In the genomic region with DNA sequence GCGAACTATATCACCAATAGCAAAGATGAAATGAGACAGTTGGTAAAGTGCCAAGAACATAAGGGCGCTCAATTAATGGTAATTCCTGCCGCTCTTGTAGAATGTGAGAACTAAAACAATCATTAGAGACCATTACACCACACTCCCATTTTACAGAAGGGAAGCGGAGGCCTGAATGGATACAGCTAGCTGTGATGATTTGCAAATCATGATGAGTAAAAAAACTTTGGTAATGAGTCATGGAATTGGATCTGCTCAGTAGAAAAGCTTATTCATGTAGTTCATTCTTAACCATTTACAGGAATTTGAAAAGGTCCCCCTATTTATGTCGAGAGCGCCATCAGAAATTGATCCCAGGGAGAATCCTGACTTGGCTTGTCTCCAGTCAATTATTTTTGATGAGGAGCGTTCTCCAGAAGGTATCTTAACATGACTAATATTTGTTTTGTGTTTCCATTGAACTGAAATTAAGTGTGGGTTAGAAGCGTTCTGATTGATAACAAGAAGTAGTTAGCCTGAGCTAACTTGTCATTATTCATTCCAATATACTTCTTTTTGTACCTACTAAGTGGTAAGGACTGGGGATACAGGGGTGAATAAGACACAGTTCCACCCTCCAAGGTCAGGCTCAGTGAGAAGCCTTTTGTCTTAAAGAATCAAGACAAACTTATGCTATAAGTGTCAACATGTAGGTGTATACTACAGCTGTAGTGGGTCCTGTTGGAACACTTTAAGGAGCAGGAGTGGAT, we compare ENCODE assay signal across 8 cellular contexts. TPM values are rescaled to one million over a fixed set of nuclear protein-coding genes. Genes with fewer than 3 reads are reported as not detected.
A peak's percentile ranks its signal among the peaks of the same experiment; 100 is the strongest.
DNase-seq lines count a peak whose midpoint lies in the region; ATAC-seq, FAIRE-seq and TF ChIP-seq lines count a peak whose summit lies in the region.

No MANE protein-coding gene starts in this region.

- H3K4me3 Mint-ChIP-seq in activated CD8-positive, alpha-beta T cell treated with anti-CD3 and anti-CD28 coated beads, Interleukin-2, amount 10 ng/mL, durations not matched to agents 7 days and 5 days: peak overlapping the region; percentile 88

- H3K9me2 ChIP-seq in hepatocyte (replicated peaks; ENCODE audit: insufficient read depth): no peaks in the 10 kb centered on the region

- no peaks in the 10 kb centered on the region for H3K4me1 ChIP-seq in hepatocyte (ENCODE audit: insufficient read depth)

- H3K4me1 Mint-ChIP-seq in activated CD8-positive, alpha-beta T cell treated with anti-CD3 and anti-CD28 coated beads, Interleukin-2, amount 10 ng/mL, durations not matched to agents 7 days and 5 days (ENCODE audit: low read depth): peaks cover 26% of the 10 kb centered on the region

- peak overlapping the region; percentile 99 for H2AFZ ChIP-seq in hepatocyte

- WGBS in hepatocyte (ENCODE audit: low lambda C conversion rate, missing lambda C conversion rate): 48% methylated on average over 8 of the region's 8 CpGs

- no peaks in the 10 kb centered on the region for H3K36me3 ChIP-seq in hepatocyte (replicated peaks; ENCODE audit: insufficient read depth, low read depth)

- H3K27ac ChIP-seq in hepatocyte: peak overlapping the region; percentile 68

- H3K27me3 ChIP-seq in hepatocyte: no peaks in the 10 kb centered on the region

- DNase-seq in ACHN (peak; percentile 54), H54 (ENCODE audit: insufficient read length, low spot score) (peak; percentile 24), hepatocyte (ENCODE audit: low spot score) (no peak), NCI-H1694 (lab: John Stamatoyannopoulos, UW) (no peak)
- DNase-seq in activated CD8-positive, alpha-beta T cell treated with anti-CD3 and anti-CD28 coated beads, Interleukin-2, amount 10 ng/mL, durations not matched to agents 7 days and 5 days: no peak
- DNase-seq in stimulated activated CD8-positive, alpha-beta memory T cell treated with anti-CD3 and anti-CD28 coated beads, Interleukin-4, amount 100 ng/mL, for 48 hours: peak; percentile 30
- no peak for DNase-seq in effector CD4-positive, alpha-beta T cell

- H3K4me3 ChIP-seq in hepatocyte: peak overlapping the region; percentile 88

- peak overlapping the region; percentile 74 for H3K27ac Mint-ChIP-seq in activated CD8-positive, alpha-beta T cell treated with anti-CD3 and anti-CD28 coated beads, Interleukin-2, amount 10 ng/mL, durations not matched to agents 7 days and 5 days

- peak overlapping the region; percentile 82 for H3K4me2 ChIP-seq in hepatocyte

- TF ChIP-seq CTCF in hepatocyte (IDR thresholded peaks at IDR 0.05; ENCODE audit: poor library complexity): no peak

- H3K9me3 Mint-ChIP-seq in activated CD8-positive, alpha-beta T cell treated with anti-CD3 and anti-CD28 coated beads, Interleukin-2, amount 10 ng/mL, durations not matched to agents 7 days and 5 days (ENCODE audit: insufficient read depth): no peaks in the 10 kb centered on the region

- H4K20me1 ChIP-seq in hepatocyte (ENCODE audit: insufficient read depth, poor library complexity, severe bottlenecking): no peaks in the 10 kb centered on the region

- H3K79me2 ChIP-seq in hepatocyte: peaks cover 17% of the 10 kb centered on the region

- POLR2A ChIA-PET in activated CD8-positive, alpha-beta T cell treated with anti-CD3 and anti-CD28 coated beads, Interleukin-2, amount 10 ng/mL, durations not matched to agents 7 days and 5 days (lab: Charles Lee): interaction anchor here (1.5 to 2.1 kb wide), 2 partner anchors 9 to 84 kb away, joined by 6 read pairs; no protein-coding TSS in a partner anchor

- TF ChIP-seq POLR2A in H54 (IDR thresholded peaks at IDR 0.05; ENCODE audit: low read depth, low read length): no peak

- peaks cover 19% of the 10 kb centered on the region for H3K36me3 Mint-ChIP-seq in activated CD8-positive, alpha-beta T cell treated with anti-CD3 and anti-CD28 coated beads, Interleukin-2, amount 10 ng/mL, durations not matched to agents 7 days and 5 days (ENCODE audit: low read depth)

- ATAC-seq in activated CD8-positive, alpha-beta T cell treated with anti-CD3 and anti-CD28 coated beads, Interleukin-2, amount 10 ng/mL, durations not matched to agents 7 days and 5 days: no peak
- ATAC-seq in GM18907 (IDR thresholded peaks at IDR 0.05; ENCODE audit: unreplicated experiment): no peak

- CTCF ChIA-PET in activated CD8-positive, alpha-beta T cell treated with anti-CD3 and anti-CD28 coated beads, Interleukin-2, amount 10 ng/mL, durations not matched to agents 7 days and 5 days (lab: Charles Lee): interaction anchor here (0.7 to 4.0 kb wide), 4 partner anchors 23 to 837 kb away, joined by 3 to 29 read pairs (median 3); a partner anchor contains a TSS

- no peaks in the 10 kb centered on the region for H3K27me3 Mint-ChIP-seq in activated CD8-positive, alpha-beta T cell treated with anti-CD3 and anti-CD28 coated beads, Interleukin-2, amount 10 ng/mL, durations not matched to agents 7 days and 5 days (ENCODE audit: low read depth)

- in situ Hi-C loops in ACHN (cut with HindIII; ENCODE audit: low pct_ligation_motif_present, low pct_unique_long_range_greater_than_20kb, low sequenced_read_pairs): no loop called here

- H3K9me3 ChIP-seq in hepatocyte (ENCODE audit: low read depth): no peaks in the 10 kb centered on the region

- no peak for FAIRE-seq in H54 (lab: Jason Lieb, UNC)

RNA-seq across cellular contexts. Expression of a gene that starts 0.8 kb away (rescaled TPM):
- 10 to 100 TPM; 18.8 to 21.6 TPM for total RNA-seq in activated CD8-positive, alpha-beta T cell treated with anti-CD3 and anti-CD28 coated beads, Interleukin-2, amount 10 ng/mL, durations not matched to agents 7 days and 5 days
- 19.4 and 20.0 TPM in 2 replicates for total RNA-seq in hepatocyte
- 14.0 and 14.3 TPM in 2 replicates for polyA plus RNA-seq in hepatocyte

RNA-seq across cellular contexts. Expression of a gene that starts 47.9 kb away (rescaled TPM):
- 1 to 10 TPM; 4.2 TPM for total RNA-seq in activated CD8-positive, alpha-beta T cell treated with anti-CD3 and anti-CD28 coated beads, Interleukin-2, amount 10 ng/mL, durations not matched to agents 7 days and 5 days
- total RNA-seq in hepatocyte: 4.8 and 5.3 TPM in 2 replicates
- 4.1 and 9.3 TPM in 2 replicates for polyA plus RNA-seq in hepatocyte

Comparison
In these comparisons a context has a peak if more than half of its experiments do, and no peak if none do; other contexts are left out.
1. DNase-seq: peak in ACHN (single experiment), H54 (single experiment) and stimulated activated CD8-positive, alpha-beta memory T cell treated with anti-CD3 and anti-CD28 coated beads, Interleukin-4, amount 100 ng/mL, for 48 hours (single experiment); none in activated CD8-positive, alpha-beta T cell treated with anti-CD3 and anti-CD28 coated beads, Interleukin-2, amount 10 ng/mL, durations not matched to agents 7 days and 5 days (single experiment), hepatocyte (single experiment), effector CD4-positive, alpha-beta T cell (single experiment) and NCI-H1694 (single experiment).